ENCODE assay signal across 8 cellular contexts in the genomic region with DNA sequence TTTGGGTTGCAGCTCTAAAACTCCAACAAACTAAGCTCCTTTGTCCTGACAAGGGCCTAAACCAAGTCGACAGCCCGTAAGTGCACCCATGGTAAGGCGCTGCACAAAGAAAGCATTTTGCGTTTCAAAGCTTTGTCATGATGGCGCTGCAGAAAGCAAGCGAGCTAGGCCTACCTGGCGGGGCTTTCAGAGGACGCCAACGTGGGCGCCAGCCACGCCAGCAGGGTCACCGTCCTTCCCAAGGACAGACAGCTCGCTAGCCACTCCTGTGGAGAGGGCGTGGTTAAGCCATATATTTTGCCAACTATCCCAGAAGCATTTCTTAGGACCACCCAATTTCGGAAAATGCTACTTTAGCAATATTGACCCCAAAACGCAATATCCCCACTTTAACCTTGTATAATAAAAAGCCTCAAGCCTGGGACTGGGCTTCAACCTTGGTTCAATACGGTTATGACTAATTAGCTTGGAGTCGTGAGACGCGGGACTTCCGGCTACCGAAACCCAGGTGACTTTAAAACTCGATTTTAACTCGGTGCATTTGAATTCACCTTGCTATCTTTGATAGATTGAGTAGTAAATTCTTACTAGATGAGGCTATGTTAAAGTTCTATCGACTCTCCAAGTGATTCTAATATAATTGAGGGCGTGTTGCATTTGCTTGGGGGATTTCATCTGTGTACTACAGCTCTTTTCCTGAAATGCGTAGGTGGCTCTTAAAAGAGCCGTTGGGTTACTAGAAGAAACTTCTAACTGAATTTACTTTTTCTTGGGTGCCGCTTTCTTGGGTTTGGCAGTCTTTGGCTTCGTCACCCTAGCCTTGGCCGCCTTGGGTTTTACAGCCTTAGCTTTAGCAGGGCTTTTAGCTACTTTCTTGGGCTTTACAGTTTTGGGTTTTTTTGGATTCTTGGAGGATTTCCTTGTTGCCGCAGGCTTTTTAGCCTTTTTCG. TPM values are rescaled to one million over a fixed set of nuclear protein-coding genes. Genes with fewer than 3 reads are reported as not detected.
DNase-seq lines count a peak whose midpoint lies in the region; ATAC-seq lines count a peak whose summit lies in the region.

No MANE protein-coding gene starts in this region.

- H3K9ac ChIP-seq in GM23248 (peak overlapping the region; percentile 80), adipocyte (ENCODE audit: low read length) (peak overlapping the region; percentile 73), skeletal muscle satellite cell (ENCODE audit: low read depth, low read length) (no peak overlapping the region)

- H3K4me3 ChIP-seq in GM23248 (peak overlapping the region; percentile 73), adipocyte (ENCODE audit: low read length) (peak overlapping the region; percentile 77), skeletal muscle satellite cell (ENCODE audit: low read length) (peak overlapping the region; percentile 61)

- peak overlapping the region; percentile 84 for H2AFZ ChIP-seq in GM23248

- H3K27ac ChIP-seq in GM23248 = peak overlapping the region; percentile 79

- peaks cover 18% of the 10 kb centered on the region for H3F3A ChIP-seq in GM23248 (ENCODE audit: insufficient read depth)

- no peaks in the 10 kb centered on the region for H3K9me3 ChIP-seq in GM23248 (ENCODE audit: low read depth)
- no peaks in the 10 kb centered on the region for H3K9me3 ChIP-seq in adipocyte (ENCODE audit: control insufficient read depth, low read length)
- H3K9me3 ChIP-seq in skeletal muscle satellite cell (replicated peaks; ENCODE audit: low read length) = no peaks in the 10 kb centered on the region

- in situ Hi-C loops in GM23248 (cut with MboI) = no loop called here

- H3K36me3 ChIP-seq in GM23248 (ENCODE audit: low read depth) (no peaks in the 10 kb centered on the region), adipocyte (ENCODE audit: control insufficient read depth, insufficient read depth, low read length, severe bottlenecking) (no peaks in the 10 kb centered on the region), skeletal muscle satellite cell (ENCODE audit: insufficient read depth, low read length) (no peaks in the 10 kb centered on the region)

- peak; percentile 55 for DNase-seq in GM23248
- peak; percentile 51 for DNase-seq in adipocyte (ENCODE audit: low read depth)
- peak; percentile 85 for DNase-seq in left ventricle myocardium superior
- no peak for DNase-seq in medulla oblongata (ENCODE audit: extremely low spot score)
- no peak for DNase-seq in activated gamma-delta T cell treated with Interleukin-2 at 50 U/mL for 16 hours

- ATAC-seq in left ventricle myocardium superior = peak; percentile 64
- no peak for ATAC-seq in HG03520 (IDR thresholded peaks at IDR 0.05; ENCODE audit: unreplicated experiment)
- no peak for ATAC-seq in HG02840 (IDR thresholded peaks at IDR 0.05; ENCODE audit: low FRiP score, unreplicated experiment)

- H3K4me2 ChIP-seq in GM23248 (ENCODE audit: unreplicated experiment) (peak overlapping the region; percentile 84), skeletal muscle satellite cell (ENCODE audit: low read length) (peak overlapping the region; percentile 80)

- peaks cover 16% of the 10 kb centered on the region; the same call in 1 of the 2 replicates for H3K4me1 ChIP-seq in GM23248 (ENCODE audit: insufficient read depth)
- peaks cover 40% of the 10 kb centered on the region for H3K4me1 ChIP-seq in adipocyte (ENCODE audit: control insufficient read depth, insufficient read depth, low read length)
- peaks cover 11% of the 10 kb centered on the region for H3K4me1 ChIP-seq in skeletal muscle satellite cell (ENCODE audit: control insufficient read depth, insufficient read depth, low read length)

- intact Hi-C loops in left ventricle myocardium superior (cut with micrococcal nuclease) = no loop called here

- H3K27me3 ChIP-seq in GM23248 (replicated peaks; ENCODE audit: insufficient read depth) = no peaks in the 10 kb centered on the region
- no peaks in the 10 kb centered on the region for H3K27me3 ChIP-seq in adipocyte (replicated peaks; ENCODE audit: control insufficient read depth, insufficient read depth, low read length)
- no peaks in the 10 kb centered on the region for H3K27me3 ChIP-seq in skeletal muscle satellite cell (ENCODE audit: control insufficient read depth, insufficient read depth, low read length)

- no peaks in the 10 kb centered on the region for H3K9me2 ChIP-seq in GM23248 (ENCODE audit: insufficient read depth)

- no peaks in the 10 kb centered on the region for H4K20me1 ChIP-seq in GM23248 (ENCODE audit: insufficient read depth)

- WGBS in GM23248 (ENCODE audit: low coverage in 1 of 2, low lambda C conversion rate in 2 of 2, missing lambda C conversion rate in 2 of 2), 2 experiments = 39 to 43% methylated on average over 33 of the region's 33 CpGs

- H3K79me2 ChIP-seq in GM23248 (ENCODE audit: insufficient read depth) = no peaks in the 10 kb centered on the region

RNA-seq across cellular contexts. Expression of a gene that starts 54.0 kb away (rescaled TPM):
- total RNA-seq in GM23248 (2014; rRNA removed; shearing (Covaris generic)) = 5.9 and 7.6 TPM in 2 replicates
- 6.5 and 7.3 TPM in 2 replicates for polyA plus RNA-seq in GM23248 (2016; fragmentation: Nextera tagmentation; extraction: Ambion mirVana)
- total RNA-seq in left ventricle myocardium superior = 2.7 TPM
- total RNA-seq in skeletal muscle satellite cell (2012; rRNA removed) = 7.6 and 9.6 TPM in 2 replicates

Comparison
In these comparisons a context has a peak if more than half of its experiments do, and no peak if none do; other contexts are left out.
1. DNase-seq: peak in GM23248 (single experiment), adipocyte (single experiment) and left ventricle myocardium superior (single experiment); none in medulla oblongata (single experiment) and activated gamma-delta T cell treated with Interleukin-2 at 50 U/mL for 16 hours (single experiment).
2. Peak in every context shown above with its lines, with median percentiles within 50 percentile points of each other: H3K4me3 ChIP-seq.